ENCODE assay signal across 1 cellular context in genomic region chr13:27182844-27183497, GRCh38.
TF ChIP-seq lines count a peak whose summit lies in the region.

No MANE protein-coding gene starts in this region.

TF ChIP-seq in GM23338, 12 proteins besides CTCF, POLR2A, EP300 and RAD21 (continued from another document):
- TF ChIP-seq, protein P1, sequence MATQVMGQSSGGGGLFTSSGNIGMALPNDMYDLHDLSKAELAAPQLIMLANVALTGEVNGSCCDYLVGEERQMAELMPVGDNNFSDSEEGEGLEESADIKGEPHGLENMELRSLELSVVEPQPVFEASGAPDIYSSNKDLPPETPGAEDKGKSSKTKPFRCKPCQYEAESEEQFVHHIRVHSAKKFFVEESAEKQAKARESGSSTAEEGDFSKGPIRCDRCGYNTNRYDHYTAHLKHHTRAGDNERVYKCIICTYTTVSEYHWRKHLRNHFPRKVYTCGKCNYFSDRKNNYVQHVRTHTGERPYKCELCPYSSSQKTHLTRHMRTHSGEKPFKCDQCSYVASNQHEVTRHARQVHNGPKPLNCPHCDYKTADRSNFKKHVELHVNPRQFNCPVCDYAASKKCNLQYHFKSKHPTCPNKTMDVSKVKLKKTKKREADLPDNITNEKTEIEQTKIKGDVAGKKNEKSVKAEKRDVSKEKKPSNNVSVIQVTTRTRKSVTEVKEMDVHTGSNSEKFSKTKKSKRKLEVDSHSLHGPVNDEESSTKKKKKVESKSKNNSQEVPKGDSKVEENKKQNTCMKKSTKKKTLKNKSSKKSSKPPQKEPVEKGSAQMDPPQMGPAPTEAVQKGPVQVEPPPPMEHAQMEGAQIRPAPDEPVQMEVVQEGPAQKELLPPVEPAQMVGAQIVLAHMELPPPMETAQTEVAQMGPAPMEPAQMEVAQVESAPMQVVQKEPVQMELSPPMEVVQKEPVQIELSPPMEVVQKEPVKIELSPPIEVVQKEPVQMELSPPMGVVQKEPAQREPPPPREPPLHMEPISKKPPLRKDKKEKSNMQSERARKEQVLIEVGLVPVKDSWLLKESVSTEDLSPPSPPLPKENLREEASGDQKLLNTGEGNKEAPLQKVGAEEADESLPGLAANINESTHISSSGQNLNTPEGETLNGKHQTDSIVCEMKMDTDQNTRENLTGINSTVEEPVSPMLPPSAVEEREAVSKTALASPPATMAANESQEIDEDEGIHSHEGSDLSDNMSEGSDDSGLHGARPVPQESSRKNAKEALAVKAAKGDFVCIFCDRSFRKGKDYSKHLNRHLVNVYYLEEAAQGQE (IDR thresholded peaks at IDR 0.05; ENCODE audit: unreplicated experiment): no peak
- TF ChIP-seq, protein P2, sequence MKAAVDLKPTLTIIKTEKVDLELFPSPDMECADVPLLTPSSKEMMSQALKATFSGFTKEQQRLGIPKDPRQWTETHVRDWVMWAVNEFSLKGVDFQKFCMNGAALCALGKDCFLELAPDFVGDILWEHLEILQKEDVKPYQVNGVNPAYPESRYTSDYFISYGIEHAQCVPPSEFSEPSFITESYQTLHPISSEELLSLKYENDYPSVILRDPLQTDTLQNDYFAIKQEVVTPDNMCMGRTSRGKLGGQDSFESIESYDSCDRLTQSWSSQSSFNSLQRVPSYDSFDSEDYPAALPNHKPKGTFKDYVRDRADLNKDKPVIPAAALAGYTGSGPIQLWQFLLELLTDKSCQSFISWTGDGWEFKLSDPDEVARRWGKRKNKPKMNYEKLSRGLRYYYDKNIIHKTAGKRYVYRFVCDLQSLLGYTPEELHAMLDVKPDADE (IDR thresholded peaks at IDR 0.05): no peak
- TF ChIP-seq ZNF331 (CRISPR knock-in tag; IDR thresholded peaks at IDR 0.05; ENCODE audit: low read depth) (no peak), CREB1 (CRISPR knock-in tag; IDR thresholded peaks at IDR 0.05; ENCODE audit: low read depth) (no peak)
